In the genomic region with DNA sequence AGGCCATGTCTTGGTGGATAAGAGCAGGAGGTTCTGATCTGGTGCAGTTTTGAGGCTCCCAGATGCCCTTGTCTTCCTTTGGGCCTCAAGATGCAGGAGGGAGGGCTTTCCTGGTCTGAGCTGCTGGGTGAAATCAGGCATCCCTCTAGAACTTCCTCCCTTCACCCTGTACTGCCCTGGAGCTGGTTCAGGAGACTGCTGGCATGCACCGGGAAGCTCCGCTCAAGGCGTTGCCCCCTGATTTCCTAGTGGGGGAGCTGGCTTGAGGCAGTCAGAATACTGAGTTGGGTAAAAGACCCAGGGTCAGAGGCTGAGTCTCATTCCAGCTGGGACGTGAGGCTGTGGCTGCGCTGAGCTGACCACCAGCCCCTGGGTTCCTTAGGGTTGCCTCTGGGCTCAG, we compare ENCODE assay signal across 26 cellular contexts. TPM values are rescaled to one million over a fixed set of nuclear protein-coding genes. Genes with fewer than 3 reads are reported as not detected.
"Had no signal": no experiment of that assay in that cellular context is flagged by ENCODE, and none has a peak within 500 bp of the region (broad histone marks: within the 10 kb centered on the region; RNA-seq: fewer than 3 reads in every experiment).

No MANE protein-coding gene starts in this region.

- H3K4me1 Mint-ChIP-seq: immature natural killer cell; naive thymus-derived CD8-positive, alpha-beta T cell; nephron; neural crest cell; stimulated activated memory B cell treated with anti-CD40 and anti-IgM and Interleukin-4, amounts not matched to agents 10 μg/mL and 1 μg/mL and 100 μg/mL, for 72 hours; stimulated activated naive CD8-positive, alpha-beta T cell treated with anti-CD3 and anti-CD28 coated beads, Interleukin-15, amount 100 ng/mL, for 72 hours had no signal

- ATAC-seq: heart left ventricle; lower lobe of right lung; naive thymus-derived CD8-positive, alpha-beta T cell; pancreas; psoas muscle; right lobe of liver; stimulated activated memory B cell treated with anti-CD40 and anti-IgM and Interleukin-4, amounts not matched to agents 10 μg/mL and 1 μg/mL and 100 μg/mL, for 72 hours; stimulated activated naive CD8-positive, alpha-beta T cell treated with anti-CD3 and anti-CD28 coated beads, Interleukin-15, amount 100 ng/mL, for 72 hours had no signal

- H3K36me3 ChIP-seq: heart left ventricle, left ventricle myocardium inferior, lower lobe of right lung, pancreas, right atrium auricular region, right lobe of liver, thyroid gland, uterus had no signal

- H3K27me3 ChIP-seq: pancreas, right atrium auricular region, right lobe of liver, testis, thyroid gland, uterus had no signal

- H3K4me3 Mint-ChIP-seq: immature natural killer cell; naive thymus-derived CD8-positive, alpha-beta T cell; nephron; neural crest cell; stimulated activated memory B cell treated with anti-CD40 and anti-IgM and Interleukin-4, amounts not matched to agents 10 μg/mL and 1 μg/mL and 100 μg/mL, for 72 hours; stimulated activated naive CD8-positive, alpha-beta T cell treated with anti-CD3 and anti-CD28 coated beads, Interleukin-15, amount 100 ng/mL, for 72 hours had no signal

- H3K9me3 Mint-ChIP-seq: immature natural killer cell; naive thymus-derived CD8-positive, alpha-beta T cell; nephron; neural crest cell; stimulated activated memory B cell treated with anti-CD40 and anti-IgM and Interleukin-4, amounts not matched to agents 10 μg/mL and 1 μg/mL and 100 μg/mL, for 72 hours; stimulated activated naive CD8-positive, alpha-beta T cell treated with anti-CD3 and anti-CD28 coated beads, Interleukin-15, amount 100 ng/mL, for 72 hours had no signal

- H3K36me3 Mint-ChIP-seq: immature natural killer cell; naive thymus-derived CD8-positive, alpha-beta T cell; stimulated activated memory B cell treated with anti-CD40 and anti-IgM and Interleukin-4, amounts not matched to agents 10 μg/mL and 1 μg/mL and 100 μg/mL, for 72 hours had no signal

- H3K27ac Mint-ChIP-seq: immature natural killer cell; naive thymus-derived CD8-positive, alpha-beta T cell; nephron; stimulated activated memory B cell treated with anti-CD40 and anti-IgM and Interleukin-4, amounts not matched to agents 10 μg/mL and 1 μg/mL and 100 μg/mL, for 72 hours had no signal

- DNase-seq: heart left ventricle; immature natural killer cell; kidney; left ventricle myocardium inferior; lower lobe of right lung; mammary epithelial cell; mesenchymal stem cell; naive thymus-derived CD8-positive, alpha-beta T cell; nucleus accumbens; pancreas; psoas muscle; right lobe of liver; stimulated activated CD4-positive, alpha-beta T cell treated with anti-CD3 and anti-CD28 coated beads, Interleukin-4, amount 100 ng/mL, for 24 hours; stimulated activated CD8-positive, alpha-beta memory T cell treated with anti-CD3 and anti-CD28 coated beads, Interleukin-4, amount 100 ng/mL, for 48 hours; stimulated activated naive CD4-positive, alpha-beta T cell treated with Interleukin-2 at 50 U/mL for 16 hours; stimulated activated naive CD8-positive, alpha-beta T cell treated with anti-CD3 and anti-CD28 coated beads, Interleukin-15, amount 100 ng/mL, for 72 hours; testis; thyroid gland; trophoblast cell; uterus had no signal

- H3K4me3 ChIP-seq: heart left ventricle, left ventricle myocardium inferior, lower lobe of right lung, pancreas, psoas muscle, right atrium auricular region, right lobe of liver, skin epidermis, testis, thyroid gland, uterus had no signal

- H3K9me3 ChIP-seq: heart left ventricle, left ventricle myocardium inferior, lower lobe of right lung, pancreas, psoas muscle, right atrium auricular region, right lobe of liver, testis, thyroid gland, uterus had no signal

- H3K4me1 ChIP-seq: lower lobe of right lung, pancreas, psoas muscle, right atrium auricular region, right lobe of liver, testis, thyroid gland, uterus had no signal

- H3K27ac ChIP-seq: heart left ventricle, left ventricle myocardium inferior, lower lobe of right lung, pancreas, psoas muscle, right atrium auricular region, right lobe of liver, skin epidermis, testis, thyroid gland, uterus had no signal

RNA-seq across cellular contexts. Expression of gene PHACTR3, which starts 12.0 kb away (rescaled TPM):
- total RNA-seq: naive thymus-derived CD8-positive, alpha-beta T cell; osteoblast had no signal
- polyA plus RNA-seq: immature natural killer cell; naive thymus-derived CD8-positive, alpha-beta T cell had no signal
